Comparison of ENCODE assay signal across 3 cellular contexts in the genomic region with DNA sequence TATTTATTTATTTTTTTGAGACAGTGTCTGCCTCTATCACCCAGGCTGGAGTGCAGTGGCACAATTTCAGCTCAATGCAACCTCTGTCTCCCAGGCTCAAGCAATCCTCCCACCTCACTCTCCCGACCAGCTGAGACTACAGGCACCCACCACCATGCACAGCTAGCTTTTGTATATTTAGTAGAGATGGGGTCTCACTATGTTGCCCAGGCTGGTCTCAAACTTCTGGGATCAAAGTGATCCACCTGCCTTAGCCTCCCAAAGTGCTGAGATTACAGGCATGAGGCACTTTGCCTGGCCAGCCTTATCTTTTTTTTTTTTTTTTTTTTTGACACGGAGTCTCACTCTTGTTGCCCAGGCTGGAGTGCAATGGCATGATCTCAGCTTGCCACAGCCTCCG.
TF ChIP-seq lines count a peak whose summit lies in the region.

No MANE protein-coding gene starts in this region.

TF ChIP-seq in WTC11, 78 proteins besides CTCF, POLR2A, EP300 and RAD21:
- peak; percentile 66; the same call in 1 of the 2 replicates for TF ChIP-seq ZNF121 (CRISPR knock-in tag; IDR thresholded peaks at IDR 0.05)

TF ChIP-seq in K562, 482 proteins besides CTCF, POLR2A, EP300 and RAD21:
- TF ChIP-seq ZNF121 (CRISPR knock-in tag; conservative IDR thresholded peaks at IDR 0.05): peak; percentile 49; the same call in 1 of the 2 replicates
TF ChIP-seq in K562: peak in this region for 1; not testable (repeated sequence) for 481.

TF ChIP-seq in HepG2, 621 proteins besides CTCF, POLR2A, EP300 and RAD21:
- peak; percentile 68 for TF ChIP-seq ZNF121 (CRISPR knock-in tag; IDR thresholded peaks at IDR 0.05)
